In genomic region chr1:14334336-14335176, GRCh38 we compare ENCODE assay signal across 20 cellular contexts.
DNase-seq lines count a peak whose midpoint lies in the region; ATAC-seq, FAIRE-seq and TF ChIP-seq lines count a peak whose summit lies in the region.
"Had no signal": no experiment of that assay in that cellular context is flagged by ENCODE, and none has a peak within 500 bp of the region (broad histone marks: within the 10 kb centered on the region; RNA-seq: fewer than 3 reads in every experiment).

No MANE protein-coding gene starts in this region.

- peak overlapping the region; percentile 46; the same call in 1 of the 2 replicates for H2BK15ac ChIP-seq in H1 (ENCODE audit: low read length)

- CTCF ChIA-PET in A673 (lab: Charles Lee) (no interaction called here), H1 (lab: Charles Lee; ENCODE audit: partially characterized antibody) (no interaction called here)

- no peak overlapping the region for H4K5ac ChIP-seq in H1 (ENCODE audit: insufficient read length, low read depth, low read length)

- TF ChIP-seq CTCF in A673 (conservative IDR thresholded peaks at IDR 0.05; ENCODE audit: low read depth, low read length) (no peak), H1 (IDR thresholded peaks at IDR 0.05; ENCODE audit: control extremely low read depth in 1 of 3, insufficient read depth in 1 of 3, low read depth in 1 of 3, low read length in 3 of 3) (no peak), psoas muscle (IDR thresholded peaks at IDR 0.05) (no peak)

- no peak for FAIRE-seq in H1 (lab: Jason Lieb, UNC)
- FAIRE-seq: G401.6 had no signal

- no peak for TF ChIP-seq POLR2A in H1 (IDR thresholded peaks at IDR 0.05; ENCODE audit: control extremely low read depth in 1 of 2, low read depth in 2 of 2, low read length in 2 of 2)

- no peak for TF ChIP-seq EP300 in H1 (IDR thresholded peaks at IDR 0.05; ENCODE audit: borderline replicate concordance in 1 of 2, low read depth in 2 of 2, low read length in 2 of 2)

- H3K79me2 ChIP-seq in H1 (ENCODE audit: control insufficient read depth in 1 of 2, insufficient read depth in 2 of 2, low read length in 2 of 2): no peaks in the 10 kb centered on the region

- no peaks in the 10 kb centered on the region for H3K23me2 ChIP-seq in H1 (ENCODE audit: low read depth, low read length)

- no peaks in the 10 kb centered on the region for H4K20me1 ChIP-seq in H1 (replicated peaks in 1 of 2; ENCODE audit: control insufficient read depth in 1 of 2, insufficient read depth in 2 of 2, low read length in 2 of 2)

- intact Hi-C loops in A673 (cut with micrococcal nuclease; ENCODE audit: unreplicated experiment) (no loop called here), psoas muscle (cut with DNase I) (no loop called here)

- ATAC-seq in GM19351 (IDR thresholded peaks at IDR 0.05; ENCODE audit: unreplicated experiment) (no peak), psoas muscle (no peak), HG02938 (IDR thresholded peaks at IDR 0.05; ENCODE audit: unreplicated experiment) (no peak)
- ATAC-seq: Panc1 had no signal

- H2BK20ac ChIP-seq in H1 (ENCODE audit: low read length): 0 out of 2 replicates have a peak overlapping the region, but pooled peaks have one; percentile 6

- H3K23ac ChIP-seq in H1 (ENCODE audit: insufficient read length): no peak overlapping the region

- H3K4me1 ChIP-seq in A673 (ENCODE audit: insufficient read depth, low read length, poor library complexity, severe bottlenecking): no peaks in the 10 kb centered on the region
- peaks cover 0 to 2% (median under 1%) of the 10 kb centered on the region in 4 experiments; a peak in 2 of 7 replicates for H3K4me1 ChIP-seq in H1 (replicated peaks in 1 of 4; ENCODE audit: control insufficient read depth in 3 of 4, insufficient read depth in 4 of 4, low read length in 3 of 4)
- H3K4me1 ChIP-seq in psoas muscle: no peaks in the 10 kb centered on the region
- H3K4me1 ChIP-seq: breast epithelium had no signal

- peak overlapping the region; percentile 94 for H2AFZ ChIP-seq in H1 (ENCODE audit: low read length)

- POLR2A ChIA-PET in A673 (lab: Charles Lee; ENCODE audit: low non-redundant PET) (no interaction called here), H1 (lab: Charles Lee; ENCODE audit: partially characterized antibody) (no interaction called here)

- peak; percentile 22 for DNase-seq in A172 (ENCODE audit: low spot score)
- DNase-seq in A673 (ENCODE audit: low spot score): peak; percentile 5
- peak; percentile 67 for DNase-seq in MV-4-11 (lab: John Stamatoyannopoulos, UW)
- no peak for DNase-seq in H1 (ENCODE audit: low read depth in 1 of 2, low spot score in 2 of 2)
- no peak for DNase-seq in NAMALWA (ENCODE audit: low spot score)
- no peak for DNase-seq in psoas muscle
- DNase-seq: activated CD4-positive, alpha-beta T cell treated with anti-CD3 and anti-CD28 coated beads, Interleukin-2, amount 50 U/mL, for 1 hour; activated effector memory CD4-positive, alpha-beta T cell treated with anti-CD3 and anti-CD28 coated beads, Interleukin-2, amount 50 U/mL, for 16 hours; CD4-positive, alpha-beta memory T cell; effector CD4-positive, alpha-beta T cell; H9; mesenchymal stem cell; NCI-H446 treated with DMSO at 0.1 percent for 48 hours; sigmoid colon had no signal

- H3K27me3 ChIP-seq in A673 (replicated peaks; ENCODE audit: insufficient read depth, low read depth, low read length, poor library complexity) (no peaks in the 10 kb centered on the region), H1 (replicated peaks in 1 of 4; ENCODE audit: control insufficient read depth in 3 of 4, extremely low read depth in 1 of 4, insufficient read depth in 3 of 4, low read length in 3 of 4) (no peaks in the 10 kb centered on the region), psoas muscle (ENCODE audit: insufficient read depth in 3 of 3, low read length in 2 of 3) (no peaks in the 10 kb centered on the region)
- H3K27me3 ChIP-seq: breast epithelium, sigmoid colon had no signal

- H3K18ac ChIP-seq in H1 (ENCODE audit: extremely low read depth, low read length): no peak overlapping the region

- no peak for TF ChIP-seq RAD21 in H1 (IDR thresholded peaks at IDR 0.05 in 1 of 2, conservative IDR thresholded peaks at IDR 0.05 in 1 of 2; ENCODE audit: low read depth in 2 of 2, low read length in 2 of 2)

- no peak overlapping the region for H2BK5ac ChIP-seq in H1 (ENCODE audit: low read depth, low read length)

- H3K4me3 ChIP-seq in A673 (ENCODE audit: low read depth, low read length, poor library complexity, severe bottlenecking) (no peak overlapping the region), H1 (ENCODE audit: extremely low read depth in 1 of 4, insufficient read depth in 2 of 4, low read depth in 3 of 4, low read length in 4 of 4) (no peak overlapping the region), psoas muscle (no peak overlapping the region)
- H3K4me3 ChIP-seq: breast epithelium, sigmoid colon had no signal

- H3K4me2 ChIP-seq in H1 (ENCODE audit: insufficient read depth in 1 of 2, low read depth in 2 of 2, low read length in 2 of 2): no peak overlapping the region

- H3K14ac ChIP-seq in H1 (ENCODE audit: insufficient read length): no peak overlapping the region

- no peaks in the 10 kb centered on the region for H3K36me3 ChIP-seq in A673 (ENCODE audit: insufficient read depth, low read length, poor library complexity, severe bottlenecking)
- no peaks in the 10 kb centered on the region for H3K36me3 ChIP-seq in H1 (ENCODE audit: control insufficient read depth in 2 of 4, insufficient read depth in 4 of 4, low read length in 3 of 4)
- no peaks in the 10 kb centered on the region for H3K36me3 ChIP-seq in psoas muscle (ENCODE audit: insufficient read depth in 1 of 2, low read depth in 1 of 2)
- H3K36me3 ChIP-seq: breast epithelium, sigmoid colon had no signal

- WGBS in H1 (ENCODE audit: extremely low coverage in 1 of 2, insufficient coverage in 1 of 2, insufficient read length in 1 of 2, insufficient replicate concordance in 2 of 2, low coverage in 1 of 2, low lambda C conversion rate in 2 of 2, missing lambda C conversion rate in 1 of 2), 2 experiments: 82% methylated on average over 7 of the region's 7 CpGs; no CpG with 5 or more reads in 1 of the 2 experiments
- WGBS in psoas muscle, 3 donors: 60 to 65% (median 64%) methylated on average over 7 of the region's 7 CpGs

- no peak overlapping the region for H2BK120ac ChIP-seq in H1 (replicated peaks; ENCODE audit: low read depth, low read length)

- H3K9me3 ChIP-seq in A673 (ENCODE audit: low read depth, low read length, poor library complexity, severe bottlenecking): no peaks in the 10 kb centered on the region
- H3K9me3 ChIP-seq in H1 (ENCODE audit: insufficient read depth in 2 of 2, low read depth in 1 of 2, low read length in 1 of 2): peaks cover 3% of the 10 kb centered on the region in 2 experiments; a peak in 1 of 4 replicates
- H3K9me3 ChIP-seq in psoas muscle: peaks cover 3% of the 10 kb centered on the region

- H3K9ac ChIP-seq in H1 (replicated peaks in 1 of 4; ENCODE audit: extremely low read depth in 1 of 4, low read depth in 3 of 4, low read length in 3 of 4): no peak overlapping the region

- no peak overlapping the region for H4K8ac ChIP-seq in H1 (ENCODE audit: extremely low read depth, insufficient read depth, low read length)

- peak overlapping the region; percentile 23 for H4K91ac ChIP-seq in H1 (replicated peaks; ENCODE audit: insufficient read length, low read length)

- no peak overlapping the region for H2BK12ac ChIP-seq in H1 (ENCODE audit: low read depth, low read length)

- no peak overlapping the region for H3K4ac ChIP-seq in H1 (replicated peaks; ENCODE audit: insufficient read length, low read depth, low read length)

- no peak overlapping the region for H3K56ac ChIP-seq in H1 (replicated peaks; ENCODE audit: insufficient read length, low read depth, low read length)

- H2AK5ac ChIP-seq in H1 (ENCODE audit: low read depth, low read length): no peak overlapping the region

- H3K27ac ChIP-seq in A673 (ENCODE audit: low read depth, low read length, poor library complexity, severe bottlenecking) (no peak overlapping the region), H1 (ENCODE audit: low read depth, low read length) (no peak overlapping the region), psoas muscle (no peak overlapping the region)
- H3K27ac ChIP-seq: breast epithelium, HL-60, sigmoid colon had no signal

- no TSS peak for BruUV-seq in A673 (replicated peaks; lab: Mats Ljungman, UMichigan)

- H3K79me1 ChIP-seq in H1 (ENCODE audit: low read depth, low read length): no peaks in the 10 kb centered on the region

TF ChIP-seq in H1, 55 proteins besides CTCF, POLR2A, EP300 and RAD21 (continues in another document):
- no peak for TF ChIP-seq ZNF274 (IDR thresholded peaks at IDR 0.05; ENCODE audit: borderline replicate concordance, extremely low read depth, low read length)

Comparison
In these comparisons a context has a peak if more than half of its experiments do, and no peak if none do; other contexts are left out.
1. DNase-seq: peak in A172 (single experiment), A673 (single experiment) and MV-4-11 (single experiment); none in H1 (0 of 2), NAMALWA (single experiment) and psoas muscle (0 of 2).